ENCODE assay signal across 10 cellular contexts in genomic region chr7:617614-618538, GRCh38.
DNase-seq lines count a peak whose midpoint lies in the region; ATAC-seq and TF ChIP-seq lines count a peak whose summit lies in the region.
"Had no signal": no experiment of that assay in that cellular context is flagged by ENCODE, and none has a peak within 500 bp of the region (broad histone marks: within the 10 kb centered on the region; RNA-seq: fewer than 3 reads in every experiment).

No MANE protein-coding gene starts in this region.

- H3K4me3 Mint-ChIP-seq in CD4-positive, alpha-beta memory T cell: peak overlapping the region; percentile 81 to 95 (median 87)
- H3K4me3 Mint-ChIP-seq in central memory CD8-positive, alpha-beta T cell: peak overlapping the region; percentile 75

- CTCF ChIA-PET in CD4-positive, alpha-beta memory T cell (lab: Charles Lee; ENCODE audit: partially characterized antibody): interaction anchor here (0.7 to 1.9 kb wide), 4 partner anchors 8 to 19 kb away, joined by 4 to 7 read pairs (median 5); no protein-coding TSS in a partner anchor

- peak overlapping the region in 1 of 2 donors; percentile 44 for H3K4me3 ChIP-seq in CD4-positive, alpha-beta memory T cell (ENCODE audit: low read length in 2 of 2)
- H3K4me3 ChIP-seq in Peyer's patch (peak overlapping the region in 3 of 4 donors; percentile 22 to 55 (median 47)), neuronal stem cell (ENCODE audit: low read length in 2 of 2) (no peak overlapping the region)

- peaks cover 57% of the 10 kb centered on the region for H3K4me1 ChIP-seq in CD4-positive, alpha-beta memory T cell (ENCODE audit: insufficient read depth, low read length)
- H3K4me1 ChIP-seq in Peyer's patch: peaks cover 0 to 24% (median 6%) of the 10 kb centered on the region in 4 donors
- H3K4me1 ChIP-seq in neuronal stem cell (ENCODE audit: control insufficient read depth in 2 of 2, insufficient read depth in 1 of 2, low read depth in 1 of 2, low read length in 2 of 2): no peaks in the 10 kb centered on the region

- peak overlapping the region; percentile 64 for H3K18ac ChIP-seq in neuronal stem cell (ENCODE audit: low read length)

- H3K4me2 ChIP-seq in neuronal stem cell (ENCODE audit: insufficient read depth, low read length, poor library complexity, severe bottlenecking): no peak overlapping the region

- intact Hi-C loops in CD4-positive, alpha-beta memory T cell (cut with micrococcal nuclease): loop anchor here (1.0 to 5.0 kb wide), 4 partner anchors 14 to 266 kb away; partner anchors contain the start of genes DNAAF5 and PRKAR1B

- H2BK12ac ChIP-seq in neuronal stem cell (ENCODE audit: low read length): no peak overlapping the region

- TF ChIP-seq POLR2A in Peyer's patch (IDR thresholded peaks at IDR 0.05): peak; percentile 9 to 61

- H2AFZ ChIP-seq in neuronal stem cell (ENCODE audit: low read length): no peak overlapping the region

- peak overlapping the region; percentile 78 for H3K27ac ChIP-seq in CD4-positive, alpha-beta memory T cell (ENCODE audit: low read depth, low read length)
- H3K27ac ChIP-seq in Peyer's patch: peak overlapping the region; percentile 64 to 95 (median 80)
- no peak overlapping the region for H3K27ac ChIP-seq in neuronal stem cell (replicated peaks; ENCODE audit: low read length)

- peak overlapping the region; percentile 96 for H3K23ac ChIP-seq in neuronal stem cell (ENCODE audit: low read depth, low read length, poor library complexity)

- H3K79me1 ChIP-seq in neuronal stem cell (ENCODE audit: low read depth, low read length): no peaks in the 10 kb centered on the region

- ATAC-seq in central memory CD8-positive, alpha-beta T cell (replicated peaks; ENCODE audit: extremely low read depth, poor library complexity, severe bottlenecking): peak; percentile 16
- ATAC-seq in HG03520 (IDR thresholded peaks at IDR 0.05; ENCODE audit: unreplicated experiment): no peak

- H3K14ac ChIP-seq in neuronal stem cell (ENCODE audit: low read length): peak overlapping the region; percentile 63

- WGBS in neuronal stem cell (ENCODE audit: extremely low coverage in 2 of 2, insufficient read length in 2 of 2, insufficient replicate concordance in 1 of 2), 2 donors: no CpG with 5 or more reads among the region's 23 CpGs

- H4K8ac ChIP-seq in neuronal stem cell (ENCODE audit: low read depth, low read length): no peak overlapping the region

- no peak overlapping the region for H3K4ac ChIP-seq in neuronal stem cell (ENCODE audit: low read length)

- H2BK120ac ChIP-seq in neuronal stem cell (ENCODE audit: low read depth, low read length): no peak overlapping the region

- H2BK15ac ChIP-seq in neuronal stem cell (ENCODE audit: low read length): no peak overlapping the region

- no peaks in the 10 kb centered on the region for H3K27me3 Mint-ChIP-seq in CD4-positive, alpha-beta memory T cell
- no peaks in the 10 kb centered on the region for H3K27me3 Mint-ChIP-seq in central memory CD8-positive, alpha-beta T cell

- no peak overlapping the region for H4K91ac ChIP-seq in neuronal stem cell (ENCODE audit: low read depth, low read length, poor library complexity)

- no peaks in the 10 kb centered on the region for H3K36me3 ChIP-seq in CD4-positive, alpha-beta memory T cell (ENCODE audit: insufficient read depth, low read length)
- H3K36me3 ChIP-seq in Peyer's patch: no peaks in the 10 kb centered on the region
- no peaks in the 10 kb centered on the region for H3K36me3 ChIP-seq in neuronal stem cell (replicated peaks in 1 of 2; ENCODE audit: control insufficient read depth in 2 of 2, insufficient read depth in 2 of 2, low read length in 2 of 2)

- peak overlapping the region; percentile 98 to 100 (median 100) for H3K27ac Mint-ChIP-seq in CD4-positive, alpha-beta memory T cell
- H3K27ac Mint-ChIP-seq in central memory CD8-positive, alpha-beta T cell (ENCODE audit: low read depth): peak overlapping the region; percentile 94

- no peaks in the 10 kb centered on the region for H3K27me3 ChIP-seq in CD4-positive, alpha-beta memory T cell (ENCODE audit: insufficient read depth, low read length)
- H3K27me3 ChIP-seq in Peyer's patch (no peaks in the 10 kb centered on the region), neuronal stem cell (ENCODE audit: control insufficient read depth in 3 of 3, insufficient read depth in 3 of 3, low read depth in 1 of 3, low read length in 3 of 3) (no peaks in the 10 kb centered on the region)

- H3K9me3 ChIP-seq in CD4-positive, alpha-beta memory T cell (ENCODE audit: control insufficient read depth in 1 of 2, low read length in 2 of 2): peaks cover 13% of the 10 kb centered on the region in 2 donors
- peaks cover 0 to 4% (median 0%) of the 10 kb centered on the region in 4 donors for H3K9me3 ChIP-seq in Peyer's patch
- H3K9me3 ChIP-seq in neuronal stem cell (replicated peaks in 1 of 2; ENCODE audit: control insufficient read depth in 2 of 2, insufficient read depth in 1 of 2, low read depth in 1 of 2, low read length in 2 of 2): peaks cover 15 to 16% of the 10 kb centered on the region in 2 donors

- H2BK5ac ChIP-seq in neuronal stem cell (ENCODE audit: low read length): no peak overlapping the region

- H3K36me3 Mint-ChIP-seq in CD4-positive, alpha-beta memory T cell: peaks cover 13 to 27% of the 10 kb centered on the region in 2 donors
- H3K36me3 Mint-ChIP-seq in central memory CD8-positive, alpha-beta T cell (ENCODE audit: insufficient read depth): peaks cover 6% of the 10 kb centered on the region

- POLR2A ChIA-PET in CD4-positive, alpha-beta memory T cell (lab: Charles Lee; ENCODE audit: partially characterized antibody): interaction anchor here (0.6 to 8.6 kb wide), 16 partner anchors 8 to 469 kb away, joined by 3 to 200 read pairs (median 6); partner anchors contain the start of genes DNAAF5, PRKAR1B and SUN1

- H3K9me3 Mint-ChIP-seq in CD4-positive, alpha-beta memory T cell: peaks cover 0 to 32% (median 23%) of the 10 kb centered on the region in 8 donors
- H3K9me3 Mint-ChIP-seq in central memory CD8-positive, alpha-beta T cell: peaks cover 7% of the 10 kb centered on the region

- no peak overlapping the region for H3K9ac ChIP-seq in neuronal stem cell (ENCODE audit: low read depth, low read length, poor library complexity)

- DNase-seq in CD4-positive, alpha-beta memory T cell: no peak
- DNase-seq in Peyer's patch: peak in 2 of 3 donors; percentile 78 to 84
- no peak for DNase-seq in central memory CD8-positive, alpha-beta T cell (ENCODE audit: low spot score in 2 of 2)
- DNase-seq in neuronal stem cell (ENCODE audit: low spot score): no peak
- DNase-seq in NCI-H1092 (lab: John Stamatoyannopoulos, UW): no peak
- no peak for DNase-seq in activated CD4-positive, CD25-positive, alpha-beta regulatory T cell treated with anti-CD3 and anti-CD28 coated beads, Interleukin-2, amount 50 U/mL, for 72 hours
- no peak for DNase-seq in activated effector memory CD4-positive, alpha-beta T cell treated with anti-CD3 and anti-CD28 coated beads, Interleukin-2, amount 50 U/mL, for 16 hours
- DNase-seq: cerebellar nuclear complex, NCI-H2081 treated with DMSO at 0.1 percent for 48 hours had no signal

- H2AK5ac ChIP-seq in neuronal stem cell (ENCODE audit: low read depth, low read length): no peak overlapping the region

- no peak for TF ChIP-seq CTCF in Peyer's patch (IDR thresholded peaks at IDR 0.05)

- peaks cover 28 to 61% (median 37%) of the 10 kb centered on the region in 4 donors for H3K4me1 Mint-ChIP-seq in CD4-positive, alpha-beta memory T cell
- H3K4me1 Mint-ChIP-seq in central memory CD8-positive, alpha-beta T cell: peaks cover 31% of the 10 kb centered on the region

Comparison
In these comparisons a context has a peak if more than half of its experiments do, and no peak if none do; other contexts are left out.
1. DNase-seq: peak in Peyer's patch (2 of 3); none in CD4-positive, alpha-beta memory T cell (0 of 5), central memory CD8-positive, alpha-beta T cell (0 of 2), neuronal stem cell (single experiment), NCI-H1092 (single experiment), activated CD4-positive, CD25-positive, alpha-beta regulatory T cell treated with anti-CD3 and anti-CD28 coated beads, Interleukin-2, amount 50 U/mL, for 72 hours (single experiment) and activated effector memory CD4-positive, alpha-beta T cell treated with anti-CD3 and anti-CD28 coated beads, Interleukin-2, amount 50 U/mL, for 16 hours (single experiment).
2. H3K4me3 ChIP-seq: peak in Peyer's patch (3 of 4); none in neuronal stem cell (0 of 2).